29 cellular contexts compared by ENCODE assay signal in the genomic region with DNA sequence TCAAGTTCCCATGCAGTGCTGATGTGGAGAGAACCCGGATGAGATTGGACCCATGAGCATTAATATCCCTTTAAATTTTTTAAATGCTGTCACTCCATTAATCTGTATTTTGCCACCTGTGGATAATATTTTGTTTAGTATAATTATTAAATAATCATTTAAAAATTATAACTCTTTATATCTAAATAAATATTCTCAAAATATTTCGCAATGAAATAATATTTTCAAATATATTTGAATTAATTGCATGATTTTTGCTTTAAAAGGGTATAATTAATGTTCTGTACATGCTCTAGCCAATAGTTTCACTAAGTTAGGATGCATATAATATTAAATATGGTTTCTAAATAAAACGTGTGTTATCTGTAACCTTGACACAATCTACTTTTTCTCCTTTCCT.
"Had no signal": no experiment of that assay in that cellular context is flagged by ENCODE, and none has a peak within 500 bp of the region (broad histone marks: within the 10 kb centered on the region; RNA-seq: fewer than 3 reads in every experiment).

No MANE protein-coding gene starts in this region.

- H3K36me3 ChIP-seq: ascending aorta, cardiac muscle cell had no signal

- H3K9me3 ChIP-seq: ascending aorta had no signal

- H3K27ac ChIP-seq: ascending aorta, cardiac muscle cell, VCaP had no signal

- H3K27me3 ChIP-seq: ascending aorta, cardiac muscle cell had no signal

- H3K4me3 ChIP-seq: ascending aorta, cardiac muscle cell had no signal

- DNase-seq: activated CD4-positive, alpha-beta memory T cell treated with anti-CD3 and anti-CD28 coated beads, Interleukin-2, amount 10 ng/mL, durations not matched to agents 7 days and 5 days; activated CD4-positive, alpha-beta T cell treated with anti-CD3 and anti-CD28 coated beads for 1 hour; activated CD4-positive, alpha-beta T cell treated with anti-CD3 and anti-CD28 coated beads for 36 hours; activated CD4-positive, alpha-beta T cell treated with anti-CD3 and anti-CD28 coated beads for 48 hours; activated CD4-positive, alpha-beta T cell treated with anti-CD3 and anti-CD28 coated beads, Interleukin-2, amount 10 ng/mL, durations not matched to agents 7 days and 5 days; activated CD4-positive, alpha-beta T cell treated with anti-CD3 and anti-CD28 coated beads, Interleukin-2, amount 50 U/mL, for 48 hours; activated CD4-positive, CD25-positive, alpha-beta regulatory T cell; activated CD8-positive, alpha-beta memory T cell treated with anti-CD3 and anti-CD28 coated beads for 24 hours; activated CD8-positive, alpha-beta memory T cell treated with anti-CD3 and anti-CD28 coated beads, Interleukin-2, amount 10 ng/mL, durations not matched to agents 7 days and 5 days; activated CD8-positive, alpha-beta memory T cell treated with anti-CD3 and anti-CD28 coated beads, Interleukin-2, amount 50 U/mL, for 48 hours; activated CD8-positive, alpha-beta T cell treated with anti-CD3 and anti-CD28 coated beads, Interleukin-2, amount 10 ng/mL, durations not matched to agents 7 days and 5 days; activated effector memory CD4-positive, alpha-beta T cell treated with Interleukin-2 at 50 U/mL for 16 hours; activated gamma-delta T cell; activated naive CD4-positive, alpha-beta T cell treated with anti-CD3 and anti-CD28 coated beads, Interleukin-2, amount 10 ng/mL, durations not matched to agents 7 days and 5 days; activated naive CD4-positive, alpha-beta T cell treated with Interleukin-2 at 50 U/mL for 16 hours; activated naive CD8-positive, alpha-beta T cell treated with anti-CD3 and anti-CD28 coated beads, Interleukin-2, amount 10 ng/mL, durations not matched to agents 7 days and 5 days; activated naive CD8-positive, alpha-beta T cell treated with anti-CD3 and anti-CD28 coated beads, Interleukin-2, amount 50 U/mL, for 24 hours; activated T-cell treated with anti-CD3 and anti-CD28 coated beads, Interleukin-2, amount 50 U/mL, for 24 hours; activated T-cell treated with anti-CD3 and anti-CD28 coated beads, Interleukin-2, amount 50 U/mL, for 48 hours; amygdala; anterior cingulate cortex; caudate nucleus; cerebellar nuclear complex; T-helper 2 cell; T-helper 9 cell had no signal

- ATAC-seq: activated CD4-positive, alpha-beta T cell treated with anti-CD3 and anti-CD28 coated beads for 36 hours; activated CD4-positive, CD25-positive, alpha-beta regulatory T cell treated with anti-CD3 and anti-CD28 coated beads, Interleukin-2, amount 50 U/mL, for 24 hours; activated CD8-positive, alpha-beta memory T cell treated with anti-CD3 and anti-CD28 coated beads, Interleukin-2, amount 10 ng/mL, durations not matched to agents 7 days and 5 days; activated CD8-positive, alpha-beta T cell treated with anti-CD3 and anti-CD28 coated beads, Interleukin-2, amount 10 ng/mL, durations not matched to agents 7 days and 5 days; activated naive CD8-positive, alpha-beta T cell treated with anti-CD3 and anti-CD28 coated beads, Interleukin-2, amount 50 U/mL, for 24 hours had no signal

- H3K4me1 ChIP-seq: ascending aorta had no signal
